8 cellular contexts compared by ENCODE assay signal in genomic region chr3:172289583-172289982, GRCh38.
DNase-seq lines count a peak whose midpoint lies in the region; ATAC-seq, FAIRE-seq and TF ChIP-seq lines count a peak whose summit lies in the region.

No MANE protein-coding gene starts in this region.

- no peak overlapping the region for H3K27ac ChIP-seq in 22Rv1

- ATAC-seq in GM21360 (IDR thresholded peaks at IDR 0.05; ENCODE audit: unreplicated experiment) = peak; percentile 90

- DNase-seq in RPMI7951 (ENCODE audit: low read depth) = peak; percentile 17
- peak; percentile 37 for DNase-seq in iPS-NIHi11 (ENCODE audit: low spot score)
- no peak for DNase-seq in SK-N-DZ (ENCODE audit: low spot score)
- no peak for DNase-seq in urothelium cell line (ENCODE audit: low spot score)
- no peak for DNase-seq in activated CD4-positive, alpha-beta T cell treated with anti-CD3 and anti-CD28 coated beads for 48 hours
- DNase-seq in stimulated activated CD4-positive, alpha-beta T cell treated with anti-CD3 and anti-CD28 coated beads, Interleukin-4, amount 100 ng/mL, for 4 hours = no peak

- FAIRE-seq in urothelium cell line (lab: Jason Lieb, UNC) = no peak

- peak; percentile 64 for TF ChIP-seq CTCF in 22Rv1 (IDR thresholded peaks at IDR 0.05)

Comparison
In these comparisons a context has a peak if more than half of its experiments do, and no peak if none do; other contexts are left out.
1. DNase-seq: peak in RPMI7951 (single experiment) and iPS-NIHi11 (single experiment); none in SK-N-DZ (single experiment), urothelium cell line (single experiment), activated CD4-positive, alpha-beta T cell treated with anti-CD3 and anti-CD28 coated beads for 48 hours (single experiment) and stimulated activated CD4-positive, alpha-beta T cell treated with anti-CD3 and anti-CD28 coated beads, Interleukin-4, amount 100 ng/mL, for 4 hours (0 of 2).